ENCODE assay signal across 8 cellular contexts in genomic region chr12:133080619-133081407, GRCh38. TPM values are rescaled to one million over a fixed set of nuclear protein-coding genes. Genes with fewer than 3 reads are reported as not detected.
DNase-seq lines count a peak whose midpoint lies in the region; ATAC-seq and TF ChIP-seq lines count a peak whose summit lies in the region.

TSS of gene ZNF140 (plus strand) at chr12:133080923. CDS start at chr12:133081321, 398 bp downstream.

- H3K27me3 ChIP-seq in lower lobe of right lung (ENCODE audit: low read depth) = no peaks in the 10 kb centered on the region

- ATAC-seq in HG03432 (IDR thresholded peaks at IDR 0.05; ENCODE audit: unreplicated experiment) (peak; percentile 78), lower lobe of right lung (peak; percentile 93)

- peak within 1 kb of the TSS; percentile 88 for H3K4me3 ChIP-seq in lower lobe of right lung

- peaks cover 76% of the 10 kb centered on the region for H3K9me3 ChIP-seq in lower lobe of right lung

- intact Hi-C loops in lower lobe of right lung (cut with DNase I) = no loop called here

- peak within 1 kb of the TSS; percentile 94 for H3K27ac ChIP-seq in lower lobe of right lung

- peak; percentile 67 for TF ChIP-seq POLR2A in GM19099 (IDR thresholded peaks at IDR 0.05; ENCODE audit: extremely low read depth, insufficient read length, low read depth)

- peaks cover 6% of the 10 kb centered on the region for H3K4me1 ChIP-seq in lower lobe of right lung

- DNase-seq in C1 segment of cervical spinal cord (lab: John Stamatoyannopoulos, UW) (peak; percentile 92 to 100 (median 99)), NCI-H526 (lab: John Stamatoyannopoulos, UW) (peak; percentile 98), lower lobe of right lung (peak; percentile 98)
- DNase-seq in activated CD4-positive, alpha-beta T cell treated with anti-CD3 and anti-CD28 coated beads, Interleukin-2, amount 50 U/mL, for 4 hours = peak; percentile 92
- peak; percentile 91 for DNase-seq in effector CD4-positive, alpha-beta T cell
- peak; percentile 82 to 92 (median 92) for DNase-seq in stimulated activated CD4-positive, alpha-beta T cell treated with anti-CD3 and anti-CD28 coated beads, TNF-alpha, amount 100 ng/mL, for 24 hours (ENCODE audit: low read depth in 3 of 3)

- peak; percentile 43 for TF ChIP-seq CTCF in lower lobe of right lung (IDR thresholded peaks at IDR 0.05)

- H3K36me3 ChIP-seq in lower lobe of right lung = peaks cover 29% of the 10 kb centered on the region

RNA-seq across cellular contexts. Expression of gene ZNF140, which starts in this region (rescaled TPM):
- total RNA-seq in lower lobe of right lung = 15.0 TPM

Comparison
In these comparisons a context has a peak if more than half of its experiments do, and no peak if none do; other contexts are left out.
1. Peak in every context shown above with its lines: DNase-seq, ATAC-seq, H3K4me3 ChIP-seq and H3K27ac ChIP-seq.